8 cellular contexts compared by ENCODE assay signal in genomic region chr10:96586419-96587254, GRCh38. TPM values are rescaled to one million over a fixed set of nuclear protein-coding genes. Genes with fewer than 3 reads are reported as not detected.
DNase-seq lines count a peak whose midpoint lies in the region; ATAC-seq and TF ChIP-seq lines count a peak whose summit lies in the region.

Gene TM9SF3, minus strand, starts transcription at chr10:96587012. Its CDS starts 177 bp downstream, at chr10:96586835.

- TF ChIP-seq CTCF in GM10266 (IDR thresholded peaks at IDR 0.05; ENCODE audit: control insufficient read depth, insufficient read depth, low read depth, missing control alignments) (no peak), NB4 (IDR thresholded peaks at IDR 0.05; ENCODE audit: low read depth, low read length) (no peak), uterus (IDR thresholded peaks at IDR 0.05) (peak in 1 of 4 experiments; percentile 23)

- H3K27me3 Mint-ChIP-seq in T-helper 17 cell = no peaks in the 10 kb centered on the region

- H3K4me3 Mint-ChIP-seq in T-helper 17 cell = no peak within 1 kb of the TSS

- H3K4me1 ChIP-seq in right cardiac atrium (ENCODE audit: control insufficient read depth, insufficient read depth, low read length) = peaks cover 2% of the 10 kb centered on the region
- H3K4me1 ChIP-seq in uterus = peaks cover 0 to 8% of the 10 kb centered on the region in 2 donors

- no peaks in the 10 kb centered on the region for H3K36me3 ChIP-seq in uterus

- DNase-seq in GM10266 (ENCODE audit: extremely low spot score) = peak; percentile 95
- DNase-seq in HEK293T (ENCODE audit: extremely low spot score) = peak; percentile 91
- peak; percentile 95 for DNase-seq in NB4 (ENCODE audit: low read depth)
- peak; percentile 85 to 92 (median 91) for DNase-seq in T-helper 17 cell
- peak in 55 of 56 donors; percentile 19 to 90 (median 79) for DNase-seq in amygdala (lab: John Stamatoyannopoulos, UW)
- peak; percentile 95 to 98 (median 97) for DNase-seq in right cardiac atrium
- peak; percentile 90 for DNase-seq in putamen (ENCODE audit: low spot score)
- DNase-seq in uterus = peak; percentile 90 to 92

- H3K36me3 Mint-ChIP-seq in T-helper 17 cell (ENCODE audit: low read depth) = no peaks in the 10 kb centered on the region

- H3K27me3 ChIP-seq in right cardiac atrium (ENCODE audit: control insufficient read depth, insufficient read depth) (no peaks in the 10 kb centered on the region), uterus (no peaks in the 10 kb centered on the region)

- no peaks in the 10 kb centered on the region for H3K9me3 ChIP-seq in T-helper 17 cell (ENCODE audit: control insufficient read depth, low read length, poor library complexity, severe bottlenecking)
- no peaks in the 10 kb centered on the region for H3K9me3 ChIP-seq in right cardiac atrium (ENCODE audit: control insufficient read depth, low read length)
- H3K9me3 ChIP-seq in uterus = no peaks in the 10 kb centered on the region

- peak within 1 kb of the TSS; percentile 96 for H3K27ac Mint-ChIP-seq in T-helper 17 cell

- H3K4me3 ChIP-seq in NB4 (ENCODE audit: low read depth, low read length) (peak within 1 kb of the TSS; percentile 94), right cardiac atrium (ENCODE audit: low read length) (peak within 1 kb of the TSS; percentile 94), uterus (peak within 1 kb of the TSS; percentile 73 to 88)

- peaks cover 35% of the 10 kb centered on the region for H3K4me1 Mint-ChIP-seq in T-helper 17 cell

- H3K27ac ChIP-seq in right cardiac atrium (ENCODE audit: low read length) (peak within 1 kb of the TSS; percentile 100), uterus (peak within 1 kb of the TSS; percentile 93 to 95)

- TF ChIP-seq POLR2A in NB4 (IDR thresholded peaks at IDR 0.05; ENCODE audit: extremely low read depth, insufficient read length) (peak; percentile 93), uterus (IDR thresholded peaks at IDR 0.05) (peak; percentile 85 to 94)

- POLR2A ChIA-PET in HEK293T (lab: Yijun Ruan, JAX) = interaction anchor here (0.9 to 1.5 kb wide), 7 partner anchors 11 to 54 kb away, joined by 3 to 4 read pairs (median 3); no protein-coding TSS in a partner anchor

- under 1% methylated on average over 107 of the region's 107 CpGs for WGBS in right cardiac atrium

- ATAC-seq in T-helper 17 cell (peak; percentile 88), right cardiac atrium (peak; percentile 94 to 96)

- intact Hi-C loops in right cardiac atrium (cut with DNase I) = no loop called here
- intact Hi-C loops in uterus (cut with DNase I; ENCODE audit: low total_unique reads) = no loop called here

- CTCF ChIA-PET in HEK293T (lab: Yijun Ruan, JAX) = interaction anchor here (0.7 kb wide), 1 partner anchor 183 kb away, joined by 3 read pairs; no protein-coding TSS in a partner anchor

TF ChIP-seq in HEK293T, 16 proteins besides CTCF, POLR2A, EP300 and RAD21:
- TF ChIP-seq FOXM1 (IDR thresholded peaks at IDR 0.05; ENCODE audit: borderline replicate concordance) (no peak), BHLHE40 (IDR thresholded peaks at IDR 0.05; ENCODE audit: borderline replicate concordance) (no peak), FOXK2 (IDR thresholded peaks at IDR 0.05) (no peak), TARDBP (IDR thresholded peaks at IDR 0.05) (no peak), ELF4 (IDR thresholded peaks at IDR 0.05) (no peak), L3MBTL2 (conservative IDR thresholded peaks at IDR 0.05) (no peak), ZNF384 (IDR thresholded peaks at IDR 0.05) (no peak), ARNT (IDR thresholded peaks at IDR 0.05) (peak; percentile 70; the same call in 1 of the 2 replicates), SP1 (IDR thresholded peaks at IDR 0.05) (no peak), LEF1 (IDR thresholded peaks at IDR 0.05; ENCODE audit: borderline replicate concordance) (peak; percentile 86; the same call in 1 of the 2 replicates), FOXA1 (IDR thresholded peaks at IDR 0.05) (no peak), HDGF (IDR thresholded peaks at IDR 0.05; ENCODE audit: borderline replicate concordance) (no peak), SUZ12 (IDR thresholded peaks at IDR 0.05) (no peak), PKNOX1 (IDR thresholded peaks at IDR 0.05) (peak; percentile 64), NFRKB (IDR thresholded peaks at IDR 0.05) (no peak), CTBP1 (IDR thresholded peaks at IDR 0.05; ENCODE audit: borderline replicate concordance) (no peak)
TF ChIP-seq in HEK293T: peak in this region for 3.

RNA-seq across cellular contexts. Expression of gene TM9SF3, which starts in this region (rescaled TPM):
- 10 to 100 TPM; 94.3 to 94.5 TPM for total RNA-seq in T-helper 17 cell
- 10 to 100 TPM; 69.6 to 93.4 (median 87.4) TPM for total RNA-seq in right cardiac atrium
- polyA plus RNA-seq in right cardiac atrium = 24.4 TPM
- total RNA-seq in uterus = 100 to 1,000 TPM in 2 of 4 donors, 10 to 100 TPM in 2; 86.8 to 210 (median 113) TPM

Comparison
In these comparisons a context has a peak if more than half of its experiments do, and no peak if none do; other contexts are left out.
1. Peak in every context shown above with its lines: DNase-seq, ATAC-seq, H3K4me3 ChIP-seq and H3K27ac ChIP-seq.